19 cellular contexts compared by ENCODE assay signal in the genomic region with DNA sequence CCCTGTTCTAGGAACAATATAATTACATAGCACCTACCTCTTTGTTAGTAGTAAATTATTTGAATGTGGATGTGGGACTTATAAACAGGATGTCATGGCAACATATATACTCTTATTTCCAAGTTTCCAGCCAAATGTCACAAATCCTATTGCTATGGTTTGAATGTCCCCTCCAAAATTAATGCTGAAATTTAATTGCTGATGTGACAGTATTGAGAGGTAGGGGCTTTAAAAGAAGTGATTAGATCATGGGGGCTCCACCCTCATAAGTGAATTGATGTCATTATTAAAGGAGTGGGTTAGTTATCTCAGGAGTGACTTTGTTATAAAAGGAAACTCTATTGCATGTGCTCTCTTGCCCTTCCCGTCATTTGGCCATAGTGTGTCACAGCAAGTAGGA.
DNase-seq lines count a peak whose midpoint lies in the region; ATAC-seq, FAIRE-seq and TF ChIP-seq lines count a peak whose summit lies in the region.
"Had no signal": no experiment of that assay in that cellular context is flagged by ENCODE, and none has a peak within 500 bp of the region (broad histone marks: within the 10 kb centered on the region; RNA-seq: fewer than 3 reads in every experiment).

No MANE protein-coding gene starts in this region.

- no peak overlapping the region for H2AK5ac ChIP-seq in IMR-90 (ENCODE audit: low read depth, low read length)

- no peak overlapping the region for H3K18ac ChIP-seq in IMR-90 (ENCODE audit: low read depth, low read length)

- DNase-seq in HepG2 (ENCODE audit: low spot score): no peak
- DNase-seq in right lobe of liver: no peak
- no peak for DNase-seq in IMR-90
- no peak for DNase-seq in AML-193 (lab: John Stamatoyannopoulos, UW)
- DNase-seq in activated CD4-positive, alpha-beta T cell treated with anti-CD3 and anti-CD28 coated beads, Interleukin-2, amount 10 ng/mL, durations not matched to agents 7 days and 5 days: no peak
- DNase-seq: BE2C; CD4-positive, alpha-beta T cell; CD8-positive, alpha-beta memory T cell; DMS79; EL; GDM1; GM23248; H9 had no signal

- H2AK9ac ChIP-seq in IMR-90 (replicated peaks; ENCODE audit: low read depth, low read length, poor library complexity): no peak overlapping the region

- no peak overlapping the region for H2BK15ac ChIP-seq in IMR-90 (ENCODE audit: low read depth, low read length)

- no peaks in the 10 kb centered on the region for H4K20me1 ChIP-seq in HepG2 (ENCODE audit: insufficient read depth, low read length)
- no peaks in the 10 kb centered on the region for H4K20me1 ChIP-seq in IMR-90 (ENCODE audit: insufficient read depth, low read length)
- H4K20me1 ChIP-seq: BLaER1 treated with 17β-estradiol and CSF1 and Interleukin-3, amounts not matched to agents 10 nM and 100 nM had no signal

- no peaks in the 10 kb centered on the region for H3K27me3 Mint-ChIP-seq in activated CD4-positive, alpha-beta T cell treated with anti-CD3 and anti-CD28 coated beads, Interleukin-2, amount 10 ng/mL, durations not matched to agents 7 days and 5 days
- H3K27me3 Mint-ChIP-seq: CD4-positive, alpha-beta T cell had no signal

- no peak overlapping the region for H3K23ac ChIP-seq in IMR-90 (ENCODE audit: low read depth, low read length)

- intact Hi-C loops in HepG2 (cut with micrococcal nuclease; ENCODE audit: unreplicated experiment): no loop called here
- intact Hi-C loops in right lobe of liver (cut with DNase I): no loop called here
- intact Hi-C loops in IMR-90 (cut with micrococcal nuclease): no loop called here

- CTCF ChIA-PET in HepG2 (lab: Yijun Ruan, JAX; ENCODE audit: low intra/inter-chr PET ratio, low total read pairs) (no interaction called here), IMR-90 (lab: Yijun Ruan, JAX) (no interaction called here)
- CTCF ChIA-PET in activated CD4-positive, alpha-beta T cell treated with anti-CD3 and anti-CD28 coated beads, Interleukin-2, amount 10 ng/mL, durations not matched to agents 7 days and 5 days (lab: Charles Lee): no interaction called here

- no peak overlapping the region for H2BK5ac ChIP-seq in IMR-90 (ENCODE audit: low read depth, low read length, poor library complexity, severe bottlenecking)

- no peak overlapping the region for H2BK120ac ChIP-seq in IMR-90 (ENCODE audit: low read depth, low read length)

- peaks cover 6% of the 10 kb centered on the region for H3K9me3 Mint-ChIP-seq in activated CD4-positive, alpha-beta T cell treated with anti-CD3 and anti-CD28 coated beads, Interleukin-2, amount 10 ng/mL, durations not matched to agents 7 days and 5 days

- H3K27me3 ChIP-seq in HepG2 (ENCODE audit: control insufficient read depth in 1 of 2, insufficient read depth in 2 of 2, low read length in 2 of 2) (no peaks in the 10 kb centered on the region), right lobe of liver (no peaks in the 10 kb centered on the region), IMR-90 (ENCODE audit: control insufficient read depth, insufficient read depth, low read length) (no peaks in the 10 kb centered on the region)
- H3K27me3 ChIP-seq: BE2C; BLaER1 treated with 17β-estradiol and CSF1 and Interleukin-3, amounts not matched to agents 10 nM and 100 nM had no signal

- H3K4me1 ChIP-seq in HepG2 (ENCODE audit: insufficient read depth, low read length) (no peaks in the 10 kb centered on the region), right lobe of liver (peaks cover 0 to 12% (median 0%) of the 10 kb centered on the region in 4 donors), IMR-90 (ENCODE audit: control insufficient read depth, insufficient read depth, low read length) (no peaks in the 10 kb centered on the region)
- H3K4me1 ChIP-seq: BE2C; BLaER1 treated with 17β-estradiol and CSF1 and Interleukin-3, amounts not matched to agents 10 nM and 100 nM had no signal

- no peak overlapping the region for H4K91ac ChIP-seq in IMR-90 (ENCODE audit: insufficient read depth, low read depth, low read length)

- WGBS in HepG2 (ENCODE audit: low lambda C conversion rate): 0% methylated on average over 1 of the region's 1 CpG
- 86% methylated on average over 1 of the region's 1 CpG for WGBS in right lobe of liver (ENCODE audit: insufficient coverage, low coverage, low lambda C conversion rate, missing lambda C conversion rate)
- no CpG with 5 or more reads among the region's 1 CpG for WGBS in IMR-90 (ENCODE audit: extremely low coverage in 2 of 2, insufficient read length in 1 of 2), 2 experiments

- TF ChIP-seq RAD21 in HepG2 (CRISPR knock-in tag; IDR thresholded peaks at IDR 0.05): no peak
- no peak for TF ChIP-seq RAD21 in IMR-90 (IDR thresholded peaks at IDR 0.05; ENCODE audit: low read length)

- no peak overlapping the region for H3K4me3 ChIP-seq in HepG2 (replicated peaks in 1 of 3; ENCODE audit: insufficient read depth in 1 of 3, low read depth in 2 of 3, low read length in 3 of 3)
- H3K4me3 ChIP-seq in right lobe of liver: no peak overlapping the region
- H3K4me3 ChIP-seq in IMR-90 (ENCODE audit: insufficient read depth, low read depth, low read length): no peak overlapping the region
- H3K4me3 ChIP-seq: BLaER1 treated with 17β-estradiol and CSF1 and Interleukin-3, amounts not matched to agents 10 nM and 100 nM; GM12878; GM23248 had no signal

- no peak overlapping the region for H2BK20ac ChIP-seq in IMR-90 (ENCODE audit: low read depth, low read length)

- no peaks in the 10 kb centered on the region for H3K79me2 ChIP-seq in HepG2 (ENCODE audit: insufficient read depth, low read length)

- FAIRE-seq in HepG2 (lab: Jason Lieb, UNC) (no peak), islet of Langerhans (lab: Jason Lieb, UNC) (peak; percentile 68)
- FAIRE-seq: GM12878, GM19239 had no signal

- H2AFZ ChIP-seq in HepG2 (ENCODE audit: low read length): no peak overlapping the region
- H2AFZ ChIP-seq in IMR-90 (replicated peaks; ENCODE audit: low read length, poor library complexity): no peak overlapping the region
- H2AFZ ChIP-seq: GM23248 had no signal

- H3K9ac ChIP-seq in HepG2 (ENCODE audit: insufficient read depth, low read depth, low read length) (no peak overlapping the region), IMR-90 (ENCODE audit: low read depth, low read length) (no peak overlapping the region)
- H3K9ac ChIP-seq: BLaER1 treated with 17β-estradiol and CSF1 and Interleukin-3, amounts not matched to agents 10 nM and 100 nM; GM23248 had no signal

- H3K4ac ChIP-seq in IMR-90 (ENCODE audit: low read depth, low read length): no peak overlapping the region

- POLR2A ChIA-PET in HepG2 (lab: Yijun Ruan, JAX) (no interaction called here), IMR-90 (lab: Charles Lee; ENCODE audit: unreplicated experiment) (no interaction called here)
- POLR2A ChIA-PET in activated CD4-positive, alpha-beta T cell treated with anti-CD3 and anti-CD28 coated beads, Interleukin-2, amount 10 ng/mL, durations not matched to agents 7 days and 5 days (lab: Charles Lee): no interaction called here

- TF ChIP-seq EP300 in HepG2 (IDR thresholded peaks at IDR 0.05; ENCODE audit: low read depth in 2 of 2, low read length in 2 of 2) (no peak), HepG2 (CRISPR knock-in tag; IDR thresholded peaks at IDR 0.05; ENCODE audit: borderline replicate concordance) (no peak)

- no peak overlapping the region for H3K56ac ChIP-seq in IMR-90 (ENCODE audit: extremely low read depth, insufficient read depth, low read length)

- in situ Hi-C loops in HepG2 (cut with HindIII; ENCODE audit: extremely low pct_ligation_motif_present, low pct_unique_long_range_greater_than_20kb) (no loop called here), IMR-90 (cut with MboI; ENCODE audit: low sequenced_read_pairs) (no loop called here)

- H3K4me3 Mint-ChIP-seq in activated CD4-positive, alpha-beta T cell treated with anti-CD3 and anti-CD28 coated beads, Interleukin-2, amount 10 ng/mL, durations not matched to agents 7 days and 5 days: no peak overlapping the region
- H3K4me3 Mint-ChIP-seq: CD14-positive monocyte; CD4-positive, alpha-beta T cell; CD8-positive, alpha-beta memory T cell; H9 had no signal

- H4K8ac ChIP-seq in IMR-90 (ENCODE audit: low read depth in 2 of 2, low read length in 2 of 2): no peak overlapping the region

- ATAC-seq in HepG2: no peak
- no peak for ATAC-seq in right lobe of liver
- ATAC-seq in IMR-90 (ENCODE audit: low read depth): no peak
- ATAC-seq: GM12878, HCT116 had no signal

- no peaks in the 10 kb centered on the region for H3K9me1 ChIP-seq in IMR-90 (ENCODE audit: insufficient read depth, low read length)

- TF ChIP-seq POLR2A in HepG2 (IDR thresholded peaks at IDR 0.05; ENCODE audit: insufficient read depth in 1 of 2, low read depth in 2 of 2, low read length in 2 of 2): no peak
- no peak for TF ChIP-seq POLR2A in right lobe of liver (IDR thresholded peaks at IDR 0.05)
- no peak for TF ChIP-seq POLR2A in IMR-90 (IDR thresholded peaks at IDR 0.05; ENCODE audit: low read depth, low read length)

- no peak overlapping the region for H3K27ac ChIP-seq in HepG2 (ENCODE audit: extremely low read length, insufficient read depth, low read length)
- H3K27ac ChIP-seq in right lobe of liver: no peak overlapping the region
- no peak overlapping the region for H3K27ac ChIP-seq in IMR-90 (ENCODE audit: insufficient read depth, low read length)
- H3K27ac ChIP-seq: BLaER1 treated with 17β-estradiol and CSF1 and Interleukin-3, amounts not matched to agents 10 nM and 100 nM; GM23248 had no signal

- no peaks in the 10 kb centered on the region for H3K4me1 Mint-ChIP-seq in activated CD4-positive, alpha-beta T cell treated with anti-CD3 and anti-CD28 coated beads, Interleukin-2, amount 10 ng/mL, durations not matched to agents 7 days and 5 days
- H3K4me1 Mint-ChIP-seq: CD14-positive monocyte; CD8-positive, alpha-beta memory T cell; H9 had no signal

- TF ChIP-seq CTCF in HepG2 (CRISPR knock-in tag; IDR thresholded peaks at IDR 0.05) (no peak), right lobe of liver (IDR thresholded peaks at IDR 0.05) (no peak), IMR-90 (conservative IDR thresholded peaks at IDR 0.05; ENCODE audit: low read depth, low read length) (no peak)

- no peak overlapping the region for H3K4me2 ChIP-seq in HepG2 (ENCODE audit: low read depth, low read length)
- no peak overlapping the region for H3K4me2 ChIP-seq in IMR-90 (ENCODE audit: low read depth, low read length)
- H3K4me2 ChIP-seq: BLaER1 treated with 17β-estradiol and CSF1 and Interleukin-3, amounts not matched to agents 10 nM and 100 nM had no signal

- H3K36me3 ChIP-seq in HepG2 (replicated peaks in 1 of 2; ENCODE audit: control insufficient read depth in 1 of 2, insufficient read depth in 2 of 2, low read length in 2 of 2) (no peaks in the 10 kb centered on the region), right lobe of liver (no peaks in the 10 kb centered on the region), IMR-90 (ENCODE audit: control insufficient read depth, insufficient read depth, low read length) (no peaks in the 10 kb centered on the region)
- H3K36me3 ChIP-seq: BE2C; BLaER1 treated with 17β-estradiol and CSF1 and Interleukin-3, amounts not matched to agents 10 nM and 100 nM had no signal

- BruUV-seq in HepG2 (replicated peaks; lab: Mats Ljungman, UMichigan): no TSS peak
- BruUV-seq in IMR-90 (replicated peaks; lab: Mats Ljungman, UMichigan): no TSS peak

- no peak overlapping the region for H4K5ac ChIP-seq in IMR-90 (ENCODE audit: low read depth, low read length)

- no peak overlapping the region for H3K27ac Mint-ChIP-seq in activated CD4-positive, alpha-beta T cell treated with anti-CD3 and anti-CD28 coated beads, Interleukin-2, amount 10 ng/mL, durations not matched to agents 7 days and 5 days
- H3K27ac Mint-ChIP-seq: CD14-positive monocyte; CD4-positive, alpha-beta T cell; CD8-positive, alpha-beta memory T cell; H9 had no signal

- H3K36me3 Mint-ChIP-seq in activated CD4-positive, alpha-beta T cell treated with anti-CD3 and anti-CD28 coated beads, Interleukin-2, amount 10 ng/mL, durations not matched to agents 7 days and 5 days (ENCODE audit: low read depth): no peaks in the 10 kb centered on the region
- H3K36me3 Mint-ChIP-seq: CD14-positive monocyte had no signal

- no peak overlapping the region for H3K14ac ChIP-seq in IMR-90 (replicated peaks; ENCODE audit: low read depth, low read length)

- no peaks in the 10 kb centered on the region for H3K9me3 ChIP-seq in HepG2 (ENCODE audit: low read length)
- H3K9me3 ChIP-seq in right lobe of liver: peaks cover 0 to 3% (median 0%) of the 10 kb centered on the region in 4 donors
- no peaks in the 10 kb centered on the region for H3K9me3 ChIP-seq in IMR-90 (ENCODE audit: control insufficient read depth, insufficient read depth, low read length)
- H3K9me3 ChIP-seq: BE2C had no signal

- no peaks in the 10 kb centered on the region for H3K79me1 ChIP-seq in IMR-90 (ENCODE audit: low read depth in 1 of 2, low read length in 2 of 2)

- dilution Hi-C loops in IMR-90 (cut with HindIII; ENCODE audit: low sequenced_read_pairs, unreplicated experiment): no loop called here
